In the genomic region with DNA sequence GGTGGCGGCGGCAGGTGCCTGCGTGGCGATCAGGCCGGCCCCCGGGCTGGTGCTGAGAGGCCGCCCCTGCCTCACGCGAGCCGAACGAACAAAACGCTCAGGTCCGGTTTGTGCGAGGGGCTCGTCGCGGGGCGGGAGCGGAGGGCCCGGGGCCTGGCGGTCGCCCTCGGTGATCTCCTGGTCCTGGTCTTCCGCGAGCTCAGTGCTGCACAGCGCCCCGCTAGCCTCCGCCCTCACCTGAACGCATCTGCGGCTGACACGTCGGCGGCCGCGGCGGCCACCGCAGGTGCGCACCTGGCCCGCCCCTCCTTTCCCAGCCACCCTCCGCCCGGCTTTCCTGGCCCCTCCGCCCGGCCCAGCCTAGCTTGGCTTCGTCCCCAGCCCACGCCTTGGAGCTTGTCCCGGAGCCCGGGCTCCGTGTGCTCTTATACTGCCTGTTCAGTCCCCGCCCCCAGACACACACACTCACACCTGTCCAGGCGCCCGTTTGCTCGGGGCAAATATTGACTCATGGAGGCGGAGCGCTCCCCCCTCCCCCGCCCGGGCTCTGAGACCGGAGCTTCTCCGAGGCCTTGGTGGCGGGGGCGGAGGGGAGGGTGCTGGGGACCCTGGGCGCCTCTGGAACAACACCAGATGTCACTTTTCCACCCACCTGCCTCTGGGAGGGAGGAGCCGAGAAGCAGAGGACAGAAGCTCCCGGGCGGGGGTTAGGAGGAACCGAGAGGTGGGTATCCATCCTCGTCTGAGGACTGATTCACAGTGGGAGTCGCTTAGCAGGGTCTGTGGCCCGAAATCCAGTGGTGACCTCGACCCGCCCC, we compare ENCODE assay signal across 8 cellular contexts. TPM values are rescaled to one million over a fixed set of nuclear protein-coding genes. Genes with fewer than 3 reads are reported as not detected.
DNase-seq lines count a peak whose midpoint lies in the region; ATAC-seq, FAIRE-seq and TF ChIP-seq lines count a peak whose summit lies in the region.

No MANE protein-coding gene starts in this region.

- no peaks in the 10 kb centered on the region for H3K9me3 ChIP-seq in mucosa of descending colon

- no peak overlapping the region for H3K27ac Mint-ChIP-seq in activated naive CD4-positive, alpha-beta T cell treated with anti-CD3 and anti-CD28 coated beads, Interleukin-2, amount 50 U/mL, for 72 hours

- ATAC-seq in activated naive CD4-positive, alpha-beta T cell treated with anti-CD3 and anti-CD28 coated beads, Interleukin-2, amount 50 U/mL, for 72 hours = peak; percentile 54 to 66
- peak; percentile 84 for ATAC-seq in mucosa of descending colon
- no peak for ATAC-seq in HG03378 (IDR thresholded peaks at IDR 0.05; ENCODE audit: unreplicated experiment)
- ATAC-seq in GM21529 (IDR thresholded peaks at IDR 0.05; ENCODE audit: unreplicated experiment) = no peak

- H3K4me1 ChIP-seq in mucosa of descending colon (ENCODE audit: low read depth) = peaks cover 17% of the 10 kb centered on the region

- FAIRE-seq in GM19239 (lab: Jason Lieb, UNC) = no peak

- no peak for TF ChIP-seq CTCF in mucosa of descending colon (IDR thresholded peaks at IDR 0.05)

- intact Hi-C loops in mucosa of descending colon (cut with DNase I, micrococcal nuclease) = no loop called here

- H3K9me3 Mint-ChIP-seq in activated naive CD4-positive, alpha-beta T cell treated with anti-CD3 and anti-CD28 coated beads, Interleukin-2, amount 50 U/mL, for 72 hours = no peaks in the 10 kb centered on the region

- no peaks in the 10 kb centered on the region for H3K36me3 Mint-ChIP-seq in activated naive CD4-positive, alpha-beta T cell treated with anti-CD3 and anti-CD28 coated beads, Interleukin-2, amount 50 U/mL, for 72 hours

- DNase-seq in DMS53 (lab: John Stamatoyannopoulos, UW) = peak; percentile 99
- peak; percentile 69 for DNase-seq in NCI-H187 treated with DMSO at 0.1 percent for 48 hours (lab: John Stamatoyannopoulos, UW)
- no peak for DNase-seq in activated naive CD4-positive, alpha-beta T cell treated with anti-CD3 and anti-CD28 coated beads, Interleukin-2, amount 50 U/mL, for 72 hours (ENCODE audit: low spot score in 2 of 2)
- peak; percentile 93 to 96 (median 94) for DNase-seq in mucosa of descending colon
- DNase-seq in GM19239 (ENCODE audit: insufficient read length, low spot score) = no peak
- no peak for DNase-seq in effector CD8-positive, alpha-beta T cell (lab: John Stamatoyannopoulos, UW)

- H3K4me3 ChIP-seq in mucosa of descending colon = peak overlapping the region; percentile 25

- H3K36me3 ChIP-seq in mucosa of descending colon (ENCODE audit: low read depth) = no peaks in the 10 kb centered on the region

RNA-seq across cellular contexts. Expression of gene CRYBA2, which starts 8.6 kb away (rescaled TPM):
- not detected for total RNA-seq in activated naive CD4-positive, alpha-beta T cell treated with anti-CD3 and anti-CD28 coated beads, Interleukin-2, amount 50 U/mL, for 72 hours
- total RNA-seq in mucosa of descending colon = 1 to 10 TPM; 1.2 to 6.1 (median 5.0) TPM

RNA-seq across cellular contexts. Expression of gene FEV, which starts 16.8 kb away (rescaled TPM):
- not detected for total RNA-seq in activated naive CD4-positive, alpha-beta T cell treated with anti-CD3 and anti-CD28 coated beads, Interleukin-2, amount 50 U/mL, for 72 hours
- 1 to 10 TPM in 2 of 3 donors, under 1 TPM in 1; 0.63 to 2.7 (median 1.8) TPM for total RNA-seq in mucosa of descending colon

RNA-seq across cellular contexts. Expression of gene CFAP65, which starts 39.5 kb away (rescaled TPM):
- total RNA-seq in activated naive CD4-positive, alpha-beta T cell treated with anti-CD3 and anti-CD28 coated beads, Interleukin-2, amount 50 U/mL, for 72 hours = not detected
- total RNA-seq in mucosa of descending colon = under 1 TPM; 0.09 to 0.46 (median 0.27) TPM

RNA-seq across cellular contexts. Expression of gene CDK5R2, which starts 42.3 kb away (rescaled TPM):
- total RNA-seq in activated naive CD4-positive, alpha-beta T cell treated with anti-CD3 and anti-CD28 coated beads, Interleukin-2, amount 50 U/mL, for 72 hours = not detected
- 1 to 10 TPM in 1 of 3 donors, under 1 TPM in 2; 0.38 to 1.4 (median 0.39) TPM for total RNA-seq in mucosa of descending colon

RNA-seq across cellular contexts. Expression of gene IHH, which starts 58.9 kb away (rescaled TPM):
- under 1 TPM in 1 of 2 donors, not detected in 1; 0.14 TPM for total RNA-seq in activated naive CD4-positive, alpha-beta T cell treated with anti-CD3 and anti-CD28 coated beads, Interleukin-2, amount 50 U/mL, for 72 hours
- total RNA-seq in mucosa of descending colon = 10 to 100 TPM; 31.0 to 91.2 (median 57.6) TPM

Comparison
In these comparisons a context has a peak if more than half of its experiments do, and no peak if none do; other contexts are left out.
1. DNase-seq: peak in DMS53 (single experiment), NCI-H187 treated with DMSO at 0.1 percent for 48 hours (single experiment) and mucosa of descending colon (3 of 3); none in activated naive CD4-positive, alpha-beta T cell treated with anti-CD3 and anti-CD28 coated beads, Interleukin-2, amount 50 U/mL, for 72 hours (0 of 2), GM19239 (single experiment) and effector CD8-positive, alpha-beta T cell (single experiment).
2. ATAC-seq: peak in activated naive CD4-positive, alpha-beta T cell treated with anti-CD3 and anti-CD28 coated beads, Interleukin-2, amount 50 U/mL, for 72 hours (2 of 2) and mucosa of descending colon (single experiment); none in HG03378 (single experiment) and GM21529 (single experiment).